8 cellular contexts compared by ENCODE assay signal in genomic region chr1:27366113-27366410, GRCh38. TPM values are rescaled to one million over a fixed set of nuclear protein-coding genes. Genes with fewer than 3 reads are reported as not detected.
DNase-seq lines count a peak whose midpoint lies in the region; ATAC-seq and TF ChIP-seq lines count a peak whose summit lies in the region.

No MANE protein-coding gene starts in this region.

- H3K4me3 ChIP-seq in H7 (ENCODE audit: insufficient read depth, low read depth, low read length) = peak overlapping the region; percentile 76
- peak overlapping the region; percentile 75 for H3K4me3 ChIP-seq in kidney epithelial cell (ENCODE audit: low read depth, low read length)

- H3K27me3 ChIP-seq in H7 (ENCODE audit: control insufficient read depth, insufficient read depth, low read length) (peaks cover 17% of the 10 kb centered on the region), kidney epithelial cell (ENCODE audit: control insufficient read depth, insufficient read depth, low read length) (no peaks in the 10 kb centered on the region)

- peak; percentile 51 for DNase-seq in COLO829 (ENCODE audit: low spot score)
- peak; percentile 95 for DNase-seq in H7
- peak; percentile 73 for DNase-seq in NCI-H2171 (lab: John Stamatoyannopoulos, UW)
- DNase-seq in activated CD4-positive, alpha-beta T cell treated with anti-CD3 and anti-CD28 coated beads for 1 hour = peak; percentile 48
- DNase-seq in cerebellum (ENCODE audit: low spot score) = peak; percentile 67
- DNase-seq in kidney epithelial cell (ENCODE audit: low read depth) = no peak
- peak; percentile 52 to 83 for DNase-seq in stimulated activated CD4-positive, alpha-beta T cell treated with anti-CD3 and anti-CD28 coated beads, Interleukin-12 subunit alpha, Interleukin-12 subunit beta, amount 100 ng/mL, for 24 hours (ENCODE audit: low read depth in 2 of 2)

- ATAC-seq in HG03520 (IDR thresholded peaks at IDR 0.05; ENCODE audit: unreplicated experiment) = no peak

- H3K36me3 ChIP-seq in H7 (replicated peaks; ENCODE audit: control insufficient read depth, insufficient read depth, low read length) (no peaks in the 10 kb centered on the region), kidney epithelial cell (ENCODE audit: control insufficient read depth, insufficient read depth, low read length) (peaks cover 1% of the 10 kb centered on the region)

- TF ChIP-seq CTCF in kidney epithelial cell (IDR thresholded peaks at IDR 0.05; ENCODE audit: insufficient read depth, low read length, poor library complexity, severe bottlenecking) = no peak

RNA-seq across cellular contexts. Expression of gene MAP3K6, which starts 0.7 kb away (rescaled TPM):
- 10.7 and 14.6 TPM in 2 replicates for total RNA-seq in H7 (2014; rRNA removed; shearing (Covaris generic))
- total RNA-seq in cerebellum (2.3 TPM), kidney epithelial cell (8.6 and 12.0 TPM in 2 replicates)

RNA-seq across cellular contexts. Expression of gene FCN3, which starts 8.6 kb away (rescaled TPM):
- 0.14 TPM in 1 of 2 replicates, not detected in the other for total RNA-seq in H7 (2014; rRNA removed; shearing (Covaris generic))
- total RNA-seq in cerebellum (not detected), kidney epithelial cell (0.14 TPM in 1 of 2 replicates, not detected in the other)

RNA-seq across cellular contexts. Expression of gene CD164L2, which starts 17.1 kb away (rescaled TPM):
- 1.7 and 3.8 TPM in 2 replicates for total RNA-seq in H7 (2014; rRNA removed; shearing (Covaris generic))
- total RNA-seq in cerebellum (not detected), kidney epithelial cell (0.29 TPM in 1 of 2 replicates, not detected in the other)

RNA-seq across cellular contexts. Expression of gene SYTL1, which starts 24.2 kb away (rescaled TPM):
- total RNA-seq in H7 (2014; rRNA removed; shearing (Covaris generic)) = 5.6 and 6.4 TPM in 2 replicates
- total RNA-seq in cerebellum (0.36 TPM), kidney epithelial cell (40.3 and 47.2 TPM in 2 replicates)

RNA-seq across cellular contexts. Expression of gene GPR3, which starts 26.4 kb away (rescaled TPM):
- 5.8 and 8.5 TPM in 2 replicates for total RNA-seq in H7 (2014; rRNA removed; shearing (Covaris generic))
- total RNA-seq in cerebellum (1.00 TPM), kidney epithelial cell (0.27 and 1.6 TPM in 2 replicates)
